7 cellular contexts compared by ENCODE assay signal in genomic region chr4:113762851-113763172, GRCh38. TPM values are rescaled to one million over a fixed set of nuclear protein-coding genes. Genes with fewer than 3 reads are reported as not detected.
DNase-seq lines count a peak whose midpoint lies in the region; ATAC-seq and TF ChIP-seq lines count a peak whose summit lies in the region.

No MANE protein-coding gene starts in this region.

- no peaks in the 10 kb centered on the region for H3K9me3 Mint-ChIP-seq in HFFc6
- no peaks in the 10 kb centered on the region for H3K9me3 Mint-ChIP-seq in activated T-helper 1 cell treated with anti-CD3 and anti-CD28 coated beads, Interleukin-12 subunit alpha, Interleukin-12 subunit beta, Interleukin-2, Interleukin-4 antibody, amounts not matched to agents 30 ng/mL and 10 ng/mL and 1 ng/mL, durations not matched to agents 14 hours and 24 hours and 36 hours
- H3K9me3 Mint-ChIP-seq in stimulated activated naive CD8-positive, alpha-beta T cell treated with anti-CD3 and anti-CD28 coated beads, Interleukin-15, amount 100 ng/mL, for 72 hours = no peaks in the 10 kb centered on the region

- DNase-seq in HFFc6 (no peak), EL (no peak)
- no peak for DNase-seq in activated T-helper 1 cell treated with anti-CD3 and anti-CD28 coated beads, Interleukin-12 subunit alpha, Interleukin-12 subunit beta, Interleukin-2, Interleukin-4 antibody, amounts not matched to agents 30 ng/mL and 10 ng/mL and 1 ng/mL, durations not matched to agents 14 hours and 24 hours and 36 hours (ENCODE audit: low spot score)
- no peak for DNase-seq in stimulated activated naive CD8-positive, alpha-beta T cell treated with anti-CD3 and anti-CD28 coated beads, Interleukin-15, amount 100 ng/mL, for 72 hours

- peaks cover 13% of the 10 kb centered on the region for H3K4me1 Mint-ChIP-seq in HFFc6 (ENCODE audit: low read depth)
- H3K4me1 Mint-ChIP-seq in activated T-helper 1 cell treated with anti-CD3 and anti-CD28 coated beads, Interleukin-12 subunit alpha, Interleukin-12 subunit beta, Interleukin-2, Interleukin-4 antibody, amounts not matched to agents 30 ng/mL and 10 ng/mL and 1 ng/mL, durations not matched to agents 14 hours and 24 hours and 36 hours (ENCODE audit: low read depth) = peaks cover 43% of the 10 kb centered on the region
- peaks cover 40% of the 10 kb centered on the region for H3K4me1 Mint-ChIP-seq in stimulated activated naive CD8-positive, alpha-beta T cell treated with anti-CD3 and anti-CD28 coated beads, Interleukin-15, amount 100 ng/mL, for 72 hours

- H3K4me1 ChIP-seq in iPS-15b (ENCODE audit: control insufficient read depth, insufficient read depth, low read length) = no peaks in the 10 kb centered on the region

- peak overlapping the region; percentile 68 for H3K9ac ChIP-seq in iPS-15b (ENCODE audit: low read depth, low read length)

- peak overlapping the region; percentile 99 for H3K4me3 Mint-ChIP-seq in HFFc6
- H3K4me3 Mint-ChIP-seq in activated T-helper 1 cell treated with anti-CD3 and anti-CD28 coated beads, Interleukin-12 subunit alpha, Interleukin-12 subunit beta, Interleukin-2, Interleukin-4 antibody, amounts not matched to agents 30 ng/mL and 10 ng/mL and 1 ng/mL, durations not matched to agents 14 hours and 24 hours and 36 hours = peak overlapping the region; percentile 84
- peak overlapping the region; percentile 88 to 97 for H3K4me3 Mint-ChIP-seq in stimulated activated naive CD8-positive, alpha-beta T cell treated with anti-CD3 and anti-CD28 coated beads, Interleukin-15, amount 100 ng/mL, for 72 hours

- intact Hi-C loops in activated T-helper 1 cell treated with anti-CD3 and anti-CD28 coated beads, Interleukin-12 subunit alpha, Interleukin-12 subunit beta, Interleukin-2, Interleukin-4 antibody, amounts not matched to agents 30 ng/mL and 10 ng/mL and 1 ng/mL, durations not matched to agents 14 hours and 24 hours and 36 hours (cut with micrococcal nuclease) = loop anchor here (1.0 to 5.0 kb wide), 17 partner anchors 59 to 1246 kb away; partner anchors contain the start of gene NEUROG2

- H3K36me3 ChIP-seq in iPS-15b (ENCODE audit: control insufficient read depth, insufficient read depth, low read length) = no peaks in the 10 kb centered on the region

- H3K4me3 ChIP-seq in iPS-15b (ENCODE audit: low read depth, low read length) = peak overlapping the region; percentile 75

- H3K27me3 ChIP-seq in iPS-15b (ENCODE audit: control insufficient read depth, insufficient read depth, low read length) = peaks cover 23% of the 10 kb centered on the region

- no peak for ATAC-seq in stimulated activated naive CD8-positive, alpha-beta T cell treated with anti-CD3 and anti-CD28 coated beads, Interleukin-15, amount 100 ng/mL, for 72 hours
- ATAC-seq in HG02973 (IDR thresholded peaks at IDR 0.05; ENCODE audit: unreplicated experiment) (no peak), GM19023 (IDR thresholded peaks at IDR 0.05; ENCODE audit: unreplicated experiment) (no peak)

- H3K27me3 Mint-ChIP-seq in HFFc6 (ENCODE audit: insufficient read depth) = no peaks in the 10 kb centered on the region; the same call in 1 of the 2 replicates
- H3K27me3 Mint-ChIP-seq in activated T-helper 1 cell treated with anti-CD3 and anti-CD28 coated beads, Interleukin-12 subunit alpha, Interleukin-12 subunit beta, Interleukin-2, Interleukin-4 antibody, amounts not matched to agents 30 ng/mL and 10 ng/mL and 1 ng/mL, durations not matched to agents 14 hours and 24 hours and 36 hours (ENCODE audit: insufficient read depth) = no peaks in the 10 kb centered on the region
- H3K27me3 Mint-ChIP-seq in stimulated activated naive CD8-positive, alpha-beta T cell treated with anti-CD3 and anti-CD28 coated beads, Interleukin-15, amount 100 ng/mL, for 72 hours = no peaks in the 10 kb centered on the region

- H3K36me3 Mint-ChIP-seq in HFFc6 (ENCODE audit: low read depth) = peaks cover 15% of the 10 kb centered on the region
- H3K36me3 Mint-ChIP-seq in activated T-helper 1 cell treated with anti-CD3 and anti-CD28 coated beads, Interleukin-12 subunit alpha, Interleukin-12 subunit beta, Interleukin-2, Interleukin-4 antibody, amounts not matched to agents 30 ng/mL and 10 ng/mL and 1 ng/mL, durations not matched to agents 14 hours and 24 hours and 36 hours (ENCODE audit: low read depth) = peaks cover 17% of the 10 kb centered on the region

- no peaks in the 10 kb centered on the region for H3K9me3 ChIP-seq in iPS-15b (ENCODE audit: control insufficient read depth, insufficient read depth, low read length)

- peak; percentile 14; the same call in 1 of the 2 replicates for TF ChIP-seq CTCF in HFFc6 (IDR thresholded peaks at IDR 0.05)

- peak overlapping the region; percentile 98 for H3K27ac Mint-ChIP-seq in HFFc6
- peak overlapping the region; percentile 96 for H3K27ac Mint-ChIP-seq in activated T-helper 1 cell treated with anti-CD3 and anti-CD28 coated beads, Interleukin-12 subunit alpha, Interleukin-12 subunit beta, Interleukin-2, Interleukin-4 antibody, amounts not matched to agents 30 ng/mL and 10 ng/mL and 1 ng/mL, durations not matched to agents 14 hours and 24 hours and 36 hours
- H3K27ac Mint-ChIP-seq in stimulated activated naive CD8-positive, alpha-beta T cell treated with anti-CD3 and anti-CD28 coated beads, Interleukin-15, amount 100 ng/mL, for 72 hours = peak overlapping the region; percentile 97 to 99

RNA-seq across cellular contexts. Expression of gene CAMK2D, which starts 1.3 kb away (rescaled TPM):
- 100 to 1,000 TPM in 1 of 6 experiments, 10 to 100 TPM in 5; 83.7 to 102 (median 94.1) TPM for total RNA-seq in HFFc6 (2021; fragmentation: NEBNext Ultra II Directional; extraction: Animal tissue kit (Norgen Biotek cat#: 25700))
- 67.7 and 73.5 TPM in 2 replicates for total RNA-seq in activated T-helper 1 cell treated with anti-CD3 and anti-CD28 coated beads, Interleukin-12 subunit alpha, Interleukin-12 subunit beta, Interleukin-2, Interleukin-4 antibody, amounts not matched to agents 30 ng/mL and 10 ng/mL and 1 ng/mL, durations not matched to agents 14 hours and 24 hours and 36 hours
